Comparison of ENCODE assay signal across 8 cellular contexts in genomic region chr4:25859429-25860148, GRCh38. TPM values are rescaled to one million over a fixed set of nuclear protein-coding genes. Genes with fewer than 3 reads are reported as not detected.
DNase-seq lines count a peak whose midpoint lies in the region; ATAC-seq and TF ChIP-seq lines count a peak whose summit lies in the region.

No MANE protein-coding gene starts in this region.

- TF ChIP-seq POLR2A in esophagus squamous epithelium (IDR thresholded peaks at IDR 0.05) = no peak
- TF ChIP-seq POLR2A in thyroid gland (IDR thresholded peaks at IDR 0.05) = no peak

- H3K4me1 ChIP-seq in OCI-LY7 (ENCODE audit: insufficient read depth, low read length, poor library complexity, severe bottlenecking) = peaks cover 69% of the 10 kb centered on the region
- H3K4me1 ChIP-seq in esophagus squamous epithelium = peaks cover 7 to 48% (median 30%) of the 10 kb centered on the region in 3 donors
- H3K4me1 ChIP-seq in thyroid gland = peaks cover 5 to 28% of the 10 kb centered on the region in 2 donors

- no peaks in the 10 kb centered on the region for H3K9me3 Mint-ChIP-seq in activated T-cell treated with anti-CD3 and anti-CD28 coated beads, Interleukin-2, amount 50 U/mL, for 4 hours
- no peaks in the 10 kb centered on the region for H3K9me3 Mint-ChIP-seq in immature natural killer cell

- DNase-seq in activated T-cell treated with anti-CD3 and anti-CD28 coated beads, Interleukin-2, amount 50 U/mL, for 4 hours = no peak
- DNase-seq in activated T-cell treated with anti-CD3 and anti-CD28 coated beads for 4 hours (no peak), OCI-LY7 (ENCODE audit: low spot score) (peak; percentile 80), immature natural killer cell (peak; percentile 26 to 52 (median 42)), esophagus squamous epithelium (lab: John Stamatoyannopoulos, UW) (no peak), thyroid gland (no peak), retina (no peak)

- intact Hi-C loops in OCI-LY7 (cut with micrococcal nuclease; ENCODE audit: unreplicated experiment) = loop anchor here (2.0 to 5.0 kb wide), 2 partner anchors 15 to 968 kb away; no protein-coding TSS in a partner anchor
- intact Hi-C loops in esophagus squamous epithelium (cut with DNase I) = no loop called here
- intact Hi-C loops in thyroid gland (cut with DNase I) = no loop called here

- POLR2A ChIA-PET in OCI-LY7 (lab: Charles Lee) = interaction anchor here (0.5 to 4.5 kb wide), 16 partner anchors 10 to 1011 kb away, joined by 3 to 97 read pairs (median 4); partner anchors contain the start of gene SMIM20

- H3K4me1 Mint-ChIP-seq in activated T-cell treated with anti-CD3 and anti-CD28 coated beads, Interleukin-2, amount 50 U/mL, for 4 hours (ENCODE audit: low read depth) = peaks cover 73% of the 10 kb centered on the region
- H3K4me1 Mint-ChIP-seq in immature natural killer cell = peaks cover 54 to 72% of the 10 kb centered on the region in 2 donors

- peaks cover 0 to 19% (median 0%) of the 10 kb centered on the region in 4 donors for H3K27me3 ChIP-seq in esophagus squamous epithelium
- H3K27me3 ChIP-seq in thyroid gland = no peaks in the 10 kb centered on the region

- BruUV-seq in OCI-LY7 (replicated peaks; lab: Mats Ljungman, UMichigan) = no TSS peak

- peak overlapping the region; percentile 82 to 94 (median 90) for H3K27ac Mint-ChIP-seq in immature natural killer cell

- 53 to 70% methylated on average over 6 of the region's 6 CpGs for WGBS in esophagus squamous epithelium, 2 donors
- WGBS in thyroid gland, 2 donors = 70 to 78% methylated on average over 6 of the region's 6 CpGs

- ATAC-seq in activated T-cell treated with anti-CD3 and anti-CD28 coated beads, Interleukin-2, amount 50 U/mL, for 4 hours = peak; percentile 21 to 25
- ATAC-seq in HG02678 (IDR thresholded peaks at IDR 0.05; ENCODE audit: unreplicated experiment) = peak; percentile 36

- H3K27me3 Mint-ChIP-seq in activated T-cell treated with anti-CD3 and anti-CD28 coated beads, Interleukin-2, amount 50 U/mL, for 4 hours (ENCODE audit: low read depth) = no peaks in the 10 kb centered on the region
- H3K27me3 Mint-ChIP-seq in immature natural killer cell (ENCODE audit: low read depth in 3 of 3) = peaks cover 4 to 9% (median 4%) of the 10 kb centered on the region in 3 donors

- TF ChIP-seq CTCF in OCI-LY7 (conservative IDR thresholded peaks at IDR 0.05; ENCODE audit: low read length) (no peak), esophagus squamous epithelium (IDR thresholded peaks at IDR 0.05) (no peak), thyroid gland (IDR thresholded peaks at IDR 0.05) (no peak)

- H3K4me2 ChIP-seq in OCI-LY7 (ENCODE audit: low read length) = peak overlapping the region; percentile 96

- peaks cover 95% of the 10 kb centered on the region for H3K79me2 ChIP-seq in OCI-LY7 (ENCODE audit: insufficient read depth, low read depth, low read length)

- CTCF ChIA-PET in OCI-LY7 (lab: Charles Lee; ENCODE audit: unreplicated experiment) = interaction anchor here (0.8 to 2.2 kb wide), 8 partner anchors 8 to 58 kb away, joined by 3 to 6 read pairs (median 4); partner anchors contain the start of gene SMIM20

- H3K27ac ChIP-seq in OCI-LY7 (ENCODE audit: low read depth, low read length, poor library complexity, severe bottlenecking) = peak overlapping the region; percentile 88
- peak overlapping the region in 2 of 4 donors; percentile 72 to 78 for H3K27ac ChIP-seq in esophagus squamous epithelium
- H3K27ac ChIP-seq in thyroid gland = no peak overlapping the region

- no peak overlapping the region for H2AFZ ChIP-seq in OCI-LY7 (ENCODE audit: low read length)

- H3K9me2 ChIP-seq in OCI-LY7 (ENCODE audit: insufficient read depth, low read length) = no peaks in the 10 kb centered on the region

- no peaks in the 10 kb centered on the region for H3K9me3 ChIP-seq in OCI-LY7 (ENCODE audit: low read length)
- H3K9me3 ChIP-seq in esophagus squamous epithelium = no peaks in the 10 kb centered on the region
- no peaks in the 10 kb centered on the region for H3K9me3 ChIP-seq in thyroid gland

- H4K20me1 ChIP-seq in OCI-LY7 (ENCODE audit: insufficient read depth, low read length) = peaks cover 36% of the 10 kb centered on the region; the same call in 1 of the 2 replicates

- H3K36me3 ChIP-seq in OCI-LY7 (ENCODE audit: insufficient read depth, low read length) (peaks cover 82% of the 10 kb centered on the region), esophagus squamous epithelium (no peaks in the 10 kb centered on the region), thyroid gland (no peaks in the 10 kb centered on the region)

- peak overlapping the region; percentile 91 for H3K4me3 Mint-ChIP-seq in activated T-cell treated with anti-CD3 and anti-CD28 coated beads, Interleukin-2, amount 50 U/mL, for 4 hours
- peak overlapping the region; percentile 37 to 98 (median 96) for H3K4me3 Mint-ChIP-seq in immature natural killer cell

- H3K4me3 ChIP-seq in OCI-LY7 (ENCODE audit: low read depth, low read length, poor library complexity, severe bottlenecking) (peak overlapping the region; percentile 75), esophagus squamous epithelium (peak overlapping the region in 1 of 4 donors; percentile 2), thyroid gland (replicated peaks in 1 of 3) (no peak overlapping the region)

- H3K36me3 Mint-ChIP-seq in activated T-cell treated with anti-CD3 and anti-CD28 coated beads, Interleukin-2, amount 50 U/mL, for 4 hours (ENCODE audit: insufficient read depth) = no peaks in the 10 kb centered on the region
- H3K36me3 Mint-ChIP-seq in immature natural killer cell = no peaks in the 10 kb centered on the region

RNA-seq across cellular contexts. Expression of gene SEL1L3, which starts 3.2 kb away (rescaled TPM):
- 10 to 100 TPM; 13.7 to 21.9 (median 19.1) TPM for total RNA-seq in activated T-cell treated with anti-CD3 and anti-CD28 coated beads, Interleukin-2, amount 50 U/mL, for 4 hours
- total RNA-seq in OCI-LY7 (2014; rRNA removed; shearing (Covaris generic)) = 173 and 180 TPM in 2 replicates
- 301 and 313 TPM in 2 replicates for total RNA-seq in OCI-LY7 (2022)
- polyA plus RNA-seq in immature natural killer cell = 10 to 100 TPM; 17.1 to 58.8 (median 22.1) TPM
- total RNA-seq in esophagus squamous epithelium = 10 to 100 TPM in 1 of 4 donors, 1 to 10 TPM in 3; 6.9 to 13.5 (median 7.5) TPM
- total RNA-seq in thyroid gland = 10 to 100 TPM; 18.5 to 81.4 (median 32.4) TPM

RNA-seq across cellular contexts. Expression of gene SMIM20, which starts 54.4 kb away (rescaled TPM):
- 10 to 100 TPM; 18.9 to 22.7 (median 19.5) TPM for total RNA-seq in activated T-cell treated with anti-CD3 and anti-CD28 coated beads, Interleukin-2, amount 50 U/mL, for 4 hours
- total RNA-seq in OCI-LY7 (2014; rRNA removed; shearing (Covaris generic)) = 33.4 and 44.0 TPM in 2 replicates
- total RNA-seq in OCI-LY7 (2022) (51.2 and 53.8 TPM in 2 replicates), esophagus squamous epithelium (10 to 100 TPM in 3 of 4 donors, 1 to 10 TPM in 1; 3.6 to 19.8 (median 15.5) TPM), thyroid gland (10 to 100 TPM; 23.0 to 53.2 (median 34.6) TPM)
- 10 to 100 TPM; 34.8 to 51.6 (median 36.9) TPM for polyA plus RNA-seq in immature natural killer cell

Comparison
In these comparisons a context has a peak if more than half of its experiments do, and no peak if none do; other contexts are left out.
1. DNase-seq: peak in OCI-LY7 (single experiment) and immature natural killer cell (3 of 3); none in activated T-cell treated with anti-CD3 and anti-CD28 coated beads, Interleukin-2, amount 50 U/mL, for 4 hours (single experiment), activated T-cell treated with anti-CD3 and anti-CD28 coated beads for 4 hours (single experiment), esophagus squamous epithelium (single experiment), thyroid gland (0 of 2) and retina (single experiment).